Comparison of ENCODE assay signal across 23 cellular contexts in the genomic region with DNA sequence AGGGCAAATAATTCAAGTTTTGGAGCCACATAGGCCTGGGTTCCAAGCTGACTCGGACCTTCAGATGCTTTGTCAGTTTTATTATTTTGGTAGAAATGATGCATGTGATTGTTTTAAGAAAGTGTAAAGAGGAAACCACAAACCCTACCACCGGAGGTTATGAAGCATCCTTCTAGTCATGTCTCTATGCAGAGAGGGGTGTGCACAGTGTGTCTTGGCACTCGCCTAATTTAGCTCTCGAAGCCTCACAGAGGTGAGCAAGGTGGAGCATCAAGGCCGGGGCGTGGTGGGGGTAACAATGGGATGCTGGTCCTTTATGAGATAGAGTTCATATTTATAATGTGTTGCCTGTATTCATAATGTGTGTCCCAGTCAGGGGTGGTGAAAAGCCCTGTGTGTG.
A peak's percentile ranks its signal among the peaks of the same experiment; 100 is the strongest.
DNase-seq lines count a peak whose midpoint lies in the region; ATAC-seq and TF ChIP-seq lines count a peak whose summit lies in the region.
"Had no signal": no experiment of that assay in that cellular context is flagged by ENCODE, and none has a peak within 500 bp of the region (broad histone marks: within the 10 kb centered on the region; RNA-seq: fewer than 3 reads in every experiment).

No MANE protein-coding gene starts in this region.

- no peaks in the 10 kb centered on the region for H3K27me3 ChIP-seq in CD8-positive, alpha-beta T cell (ENCODE audit: insufficient read depth, low read length)
- no peaks in the 10 kb centered on the region for H3K27me3 ChIP-seq in lower lobe of right lung (ENCODE audit: low read depth)
- H3K27me3 ChIP-seq: body of pancreas, sigmoid colon had no signal

- H3K27ac Mint-ChIP-seq in activated CD4-positive, alpha-beta T cell treated with anti-CD3 and anti-CD28 coated beads for 36 hours = no peak overlapping the region
- peak overlapping the region; percentile 85 for H3K27ac Mint-ChIP-seq in CD8-positive, alpha-beta T cell
- no peak overlapping the region for H3K27ac Mint-ChIP-seq in T-helper 17 cell
- H3K27ac Mint-ChIP-seq: activated T-cell treated with anti-CD3 and anti-CD28 coated beads, Interleukin-2, amount 50 U/mL, for 24 hours; type B pancreatic cell had no signal

- no peak overlapping the region for H3K27ac ChIP-seq in CD8-positive, alpha-beta T cell (ENCODE audit: low read depth, low read length)
- H3K27ac ChIP-seq in lower lobe of right lung = no peak overlapping the region
- H3K27ac ChIP-seq: body of pancreas, C4-2B, sigmoid colon had no signal

- no peak overlapping the region for H3K4me3 Mint-ChIP-seq in activated CD4-positive, alpha-beta T cell treated with anti-CD3 and anti-CD28 coated beads for 36 hours
- H3K4me3 Mint-ChIP-seq in CD8-positive, alpha-beta T cell = no peak overlapping the region
- H3K4me3 Mint-ChIP-seq in T-helper 17 cell = no peak overlapping the region
- H3K4me3 Mint-ChIP-seq: activated T-cell treated with anti-CD3 and anti-CD28 coated beads, Interleukin-2, amount 50 U/mL, for 24 hours; neural crest cell; type B pancreatic cell had no signal

- intact Hi-C loops in activated CD4-positive, alpha-beta T cell treated with anti-CD3 and anti-CD28 coated beads for 36 hours (cut with DNase I, micrococcal nuclease) = no loop called here
- intact Hi-C loops in CD8-positive, alpha-beta T cell (cut with DNase I, micrococcal nuclease) = no loop called here
- intact Hi-C loops in lower lobe of right lung (cut with DNase I) = no loop called here
- intact Hi-C loops in cardiac septum (cut with DNase I) = no loop called here

- TF ChIP-seq CTCF in CD8-positive, alpha-beta T cell (IDR thresholded peaks at IDR 0.05) = no peak
- TF ChIP-seq CTCF in lower lobe of right lung (IDR thresholded peaks at IDR 0.05) = no peak

- H3K4me1 Mint-ChIP-seq in activated CD4-positive, alpha-beta T cell treated with anti-CD3 and anti-CD28 coated beads for 36 hours = peaks cover 8% of the 10 kb centered on the region
- peaks cover 11% of the 10 kb centered on the region for H3K4me1 Mint-ChIP-seq in CD8-positive, alpha-beta T cell (ENCODE audit: low read depth)
- peaks cover 5% of the 10 kb centered on the region for H3K4me1 Mint-ChIP-seq in T-helper 17 cell

- no peaks in the 10 kb centered on the region for H3K9me3 ChIP-seq in CD8-positive, alpha-beta T cell (ENCODE audit: low read length)
- H3K9me3 ChIP-seq in T-helper 17 cell (ENCODE audit: control insufficient read depth, low read length, poor library complexity, severe bottlenecking) = no peaks in the 10 kb centered on the region
- no peaks in the 10 kb centered on the region for H3K9me3 ChIP-seq in lower lobe of right lung
- H3K9me3 ChIP-seq: body of pancreas, sigmoid colon had no signal

- POLR2A ChIA-PET in activated CD4-positive, alpha-beta T cell treated with anti-CD3 and anti-CD28 coated beads for 36 hours (lab: Charles Lee) = no interaction called here
- POLR2A ChIA-PET in CD8-positive, alpha-beta T cell (lab: Charles Lee) = no interaction called here

- no peaks in the 10 kb centered on the region for H3K36me3 Mint-ChIP-seq in activated CD4-positive, alpha-beta T cell treated with anti-CD3 and anti-CD28 coated beads for 36 hours (ENCODE audit: low read depth)
- H3K36me3 Mint-ChIP-seq in CD8-positive, alpha-beta T cell = no peaks in the 10 kb centered on the region
- H3K36me3 Mint-ChIP-seq in T-helper 17 cell (ENCODE audit: low read depth) = no peaks in the 10 kb centered on the region
- H3K36me3 Mint-ChIP-seq: type B pancreatic cell had no signal

- no peaks in the 10 kb centered on the region for H3K36me3 ChIP-seq in CD8-positive, alpha-beta T cell (ENCODE audit: insufficient read depth, low read length)
- H3K36me3 ChIP-seq in lower lobe of right lung = no peaks in the 10 kb centered on the region
- H3K36me3 ChIP-seq: sigmoid colon had no signal

- CTCF ChIA-PET in activated CD4-positive, alpha-beta T cell treated with anti-CD3 and anti-CD28 coated beads for 36 hours (lab: Charles Lee) = interaction anchor here (0.7 to 1.5 kb wide), 3 partner anchors 11 to 24 kb away, joined by 3 to 4 read pairs (median 3); no protein-coding TSS in a partner anchor
- CTCF ChIA-PET in CD8-positive, alpha-beta T cell (lab: Charles Lee) = interaction anchor here (1.3 kb wide), 1 partner anchor 213 kb away, joined by 4 read pairs; no protein-coding TSS in a partner anchor

- H3K4me3 ChIP-seq in CD8-positive, alpha-beta T cell (ENCODE audit: low read depth, low read length) = no peak overlapping the region
- H3K4me3 ChIP-seq in lower lobe of right lung = no peak overlapping the region
- H3K4me3 ChIP-seq: body of pancreas, sigmoid colon had no signal

- H3K9me3 Mint-ChIP-seq in activated CD4-positive, alpha-beta T cell treated with anti-CD3 and anti-CD28 coated beads for 36 hours (ENCODE audit: low read depth) = no peaks in the 10 kb centered on the region
- no peaks in the 10 kb centered on the region for H3K9me3 Mint-ChIP-seq in CD8-positive, alpha-beta T cell
- H3K9me3 Mint-ChIP-seq: activated T-cell treated with anti-CD3 and anti-CD28 coated beads, Interleukin-2, amount 50 U/mL, for 24 hours; neural crest cell; type B pancreatic cell had no signal

- peak; percentile 21 for DNase-seq in activated CD4-positive, alpha-beta T cell treated with anti-CD3 and anti-CD28 coated beads for 36 hours
- DNase-seq in activated CD4-positive, alpha-beta T cell treated with anti-CD3 and anti-CD28 coated beads, Interleukin-2, amount 50 U/mL, for 48 hours = no peak
- no peak for DNase-seq in CD8-positive, alpha-beta T cell
- DNase-seq in T-helper 17 cell = no peak
- peak; percentile 33 for DNase-seq in lower lobe of right lung
- DNase-seq in OCI-M2 (lab: John Stamatoyannopoulos, UW; ENCODE audit: unreplicated experiment) = no peak
- no peak for DNase-seq in cardiac septum (ENCODE audit: low spot score)
- DNase-seq in foreskin melanocyte = no peak
- DNase-seq: activated T-cell treated with anti-CD3 and anti-CD28 coated beads, Interleukin-2, amount 50 U/mL, for 24 hours; body of pancreas; DMS 273 treated with DMSO at 0.1 percent for 48 hours; effector memory CD4-positive, alpha-beta T cell; hippocampal formation; NCI-H1436; NCI-H524 treated with DMSO at 0.1 percent for 48 hours; OCI-M1; sigmoid colon; stimulated activated CD4-positive, alpha-beta T cell treated with anti-CD3 and anti-CD28 coated beads, Interleukin-15, amount 100 ng/mL, for 24 hours had no signal

- H3K4me1 ChIP-seq in CD8-positive, alpha-beta T cell (ENCODE audit: insufficient read depth, low read length) = peaks cover 10% of the 10 kb centered on the region
- H3K4me1 ChIP-seq in lower lobe of right lung = peaks cover 14% of the 10 kb centered on the region
- H3K4me1 ChIP-seq: body of pancreas, sigmoid colon had no signal

- H3K27me3 Mint-ChIP-seq in activated CD4-positive, alpha-beta T cell treated with anti-CD3 and anti-CD28 coated beads for 36 hours = no peaks in the 10 kb centered on the region
- no peaks in the 10 kb centered on the region for H3K27me3 Mint-ChIP-seq in CD8-positive, alpha-beta T cell (ENCODE audit: low read depth)
- H3K27me3 Mint-ChIP-seq in T-helper 17 cell = peaks cover 7% of the 10 kb centered on the region
- H3K27me3 Mint-ChIP-seq: activated T-cell treated with anti-CD3 and anti-CD28 coated beads, Interleukin-2, amount 50 U/mL, for 24 hours; type B pancreatic cell had no signal

- ATAC-seq in activated CD4-positive, alpha-beta T cell treated with anti-CD3 and anti-CD28 coated beads for 36 hours = peak; percentile 88
- peak; percentile 74 for ATAC-seq in CD8-positive, alpha-beta T cell
- ATAC-seq in T-helper 17 cell (peak; percentile 49), lower lobe of right lung (no peak)
- ATAC-seq: body of pancreas, esophagus mucosa, Right ventricle myocardium inferior had no signal

Comparison
In these comparisons a context has a peak if more than half of its experiments do, and no peak if none do; other contexts are left out.
1. DNase-seq: peak in activated CD4-positive, alpha-beta T cell treated with anti-CD3 and anti-CD28 coated beads for 36 hours (single experiment) and lower lobe of right lung (single experiment); none in activated CD4-positive, alpha-beta T cell treated with anti-CD3 and anti-CD28 coated beads, Interleukin-2, amount 50 U/mL, for 48 hours (0 of 2), CD8-positive, alpha-beta T cell (0 of 7), T-helper 17 cell (0 of 3), OCI-M2 (single experiment), cardiac septum (single experiment) and foreskin melanocyte (single experiment).
2. ATAC-seq: peak in activated CD4-positive, alpha-beta T cell treated with anti-CD3 and anti-CD28 coated beads for 36 hours (single experiment), CD8-positive, alpha-beta T cell (single experiment) and T-helper 17 cell (single experiment); none in lower lobe of right lung (0 of 2).